Comparison of ENCODE assay signal across 8 cellular contexts in genomic region chr19:51703655-51704515, GRCh38. TPM values are rescaled to one million over a fixed set of nuclear protein-coding genes. Genes with fewer than 3 reads are reported as not detected.
DNase-seq lines count a peak whose midpoint lies in the region; ATAC-seq and TF ChIP-seq lines count a peak whose summit lies in the region.

No MANE protein-coding gene starts in this region.

- H3K36me3 ChIP-seq in SJCRH30 (peaks cover 41% of the 10 kb centered on the region), gastroesophageal sphincter (peaks cover 0 to 55% of the 10 kb centered on the region in 2 donors)

- H3K9me3 ChIP-seq in SJCRH30 (replicated peaks), result no peaks in the 10 kb centered on the region
- no peaks in the 10 kb centered on the region for H3K9me3 ChIP-seq in gastroesophageal sphincter

- intact Hi-C loops in activated naive CD4-positive, alpha-beta T cell treated with anti-CD3 and anti-CD28 coated beads for 36 hours (cut with micrococcal nuclease), result loop anchor here (1.0 to 10.0 kb wide), 5 partner anchors 14 to 1189 kb away; partner anchors contain the start of genes ASPDH and JOSD2

- CTCF ChIA-PET in activated naive CD4-positive, alpha-beta T cell treated with anti-CD3 and anti-CD28 coated beads for 36 hours (lab: Charles Lee), result interaction anchor here (1.9 kb wide), 1 partner anchor 28 kb away, joined by 6 read pairs; no protein-coding TSS in a partner anchor

- H3K27ac Mint-ChIP-seq in activated naive CD4-positive, alpha-beta T cell treated with anti-CD3 and anti-CD28 coated beads for 36 hours, result peak overlapping the region; percentile 92

- H3K27me3 Mint-ChIP-seq in activated naive CD4-positive, alpha-beta T cell treated with anti-CD3 and anti-CD28 coated beads for 36 hours (ENCODE audit: low read depth), result peaks cover 3% of the 10 kb centered on the region

- H3K27me3 ChIP-seq in SJCRH30 (no peaks in the 10 kb centered on the region), gastroesophageal sphincter (no peaks in the 10 kb centered on the region)

- TF ChIP-seq RAD21 in Ishikawa (IDR thresholded peaks at IDR 0.05; ENCODE audit: low read depth), result no peak

- peak overlapping the region; percentile 56 for H3K27ac ChIP-seq in SJCRH30
- H3K27ac ChIP-seq in gastroesophageal sphincter, result peak overlapping the region; percentile 73 to 92 (median 90)

- TF ChIP-seq CTCF in gastroesophageal sphincter (IDR thresholded peaks at IDR 0.05), result peak in 3 of 4 experiments; percentile 37 to 60 (median 53)

- TF ChIP-seq POLR2A in gastroesophageal sphincter (IDR thresholded peaks at IDR 0.05), result peak; percentile 59 to 83

- TF ChIP-seq EP300 in Ishikawa (IDR thresholded peaks at IDR 0.05; ENCODE audit: borderline replicate concordance) (no peak), gastroesophageal sphincter (IDR thresholded peaks at IDR 0.05) (no peak)

- peak; percentile 97 for DNase-seq in DMS 273 (lab: John Stamatoyannopoulos, UW; ENCODE audit: unreplicated experiment)
- DNase-seq in SJCRH30, result peak; percentile 85 to 89
- DNase-seq in activated naive CD4-positive, alpha-beta T cell treated with anti-CD3 and anti-CD28 coated beads for 36 hours, result peak; percentile 97
- DNase-seq in nucleus accumbens (lab: John Stamatoyannopoulos, UW), result peak in 55 of 56 donors; percentile 69 to 97 (median 90)
- DNase-seq in superior temporal gyrus (ENCODE audit: extremely low spot score), result peak; percentile 85

- peaks cover 5% of the 10 kb centered on the region; the same call in 1 of the 2 replicates for H3K4me1 ChIP-seq in SJCRH30
- H3K4me1 ChIP-seq in gastroesophageal sphincter, result peaks cover 0 to 43% (median 8%) of the 10 kb centered on the region in 3 donors

- WGBS in gastroesophageal sphincter (ENCODE audit: low coverage in 1 of 2), 2 donors, result 1 to 4% methylated on average over 5 to 12 of the region's 71 CpGs

- H3K4me1 Mint-ChIP-seq in activated naive CD4-positive, alpha-beta T cell treated with anti-CD3 and anti-CD28 coated beads for 36 hours (ENCODE audit: low read depth), result peaks cover 27% of the 10 kb centered on the region

- peak; percentile 87 for ATAC-seq in GM21515 (IDR thresholded peaks at IDR 0.05; ENCODE audit: unreplicated experiment)
- ATAC-seq in gastroesophageal sphincter, result peak; percentile 95

- H3K4me3 ChIP-seq in SJCRH30 (peak overlapping the region; percentile 59), gastroesophageal sphincter (peak overlapping the region; percentile 38 to 56)

- peaks cover 26% of the 10 kb centered on the region for H3K36me3 Mint-ChIP-seq in activated naive CD4-positive, alpha-beta T cell treated with anti-CD3 and anti-CD28 coated beads for 36 hours (ENCODE audit: low read depth)

- no peaks in the 10 kb centered on the region for H3K9me3 Mint-ChIP-seq in activated naive CD4-positive, alpha-beta T cell treated with anti-CD3 and anti-CD28 coated beads for 36 hours

- peak overlapping the region; percentile 91 for H3K4me3 Mint-ChIP-seq in activated naive CD4-positive, alpha-beta T cell treated with anti-CD3 and anti-CD28 coated beads for 36 hours

TF ChIP-seq in Ishikawa, 13 proteins besides CTCF, POLR2A, EP300 and RAD21:
- no peak for TF ChIP-seq NFIC (IDR thresholded peaks at IDR 0.05)
- no peak for TF ChIP-seq YY1 (IDR thresholded peaks at IDR 0.05; ENCODE audit: low read depth)
- TF ChIP-seq TAF1 (IDR thresholded peaks at IDR 0.05; ENCODE audit: low read depth), result no peak; the same call in 1 of the 2 replicates
- TF ChIP-seq ZBTB7A (IDR thresholded peaks at IDR 0.05; ENCODE audit: low read depth), result 0 out of 2 replicates have a peak, but pooled peaks have one; percentile 40
- no peak for TF ChIP-seq CEBPB (IDR thresholded peaks at IDR 0.05)
- TF ChIP-seq TEAD4 (IDR thresholded peaks at IDR 0.05), result no peak
- no peak for TF ChIP-seq FOXM1 (IDR thresholded peaks at IDR 0.05; ENCODE audit: borderline replicate concordance, low read depth)
- TF ChIP-seq TCF12 (IDR thresholded peaks at IDR 0.05; ENCODE audit: low read depth), result no peak
- TF ChIP-seq EGR1 (IDR thresholded peaks at IDR 0.05), result peak; percentile 86
- no peak for TF ChIP-seq REST (IDR thresholded peaks at IDR 0.05; ENCODE audit: low read depth)
- TF ChIP-seq, protein P1, sequence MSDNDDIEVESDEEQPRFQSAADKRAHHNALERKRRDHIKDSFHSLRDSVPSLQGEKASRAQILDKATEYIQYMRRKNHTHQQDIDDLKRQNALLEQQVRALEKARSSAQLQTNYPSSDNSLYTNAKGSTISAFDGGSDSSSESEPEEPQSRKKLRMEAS (IDR thresholded peaks at IDR 0.05), result peak; percentile 46
- peak; percentile 20; the same call in 1 of the 2 replicates for TF ChIP-seq USF1 (IDR thresholded peaks at IDR 0.05)
- peak; percentile 50; the same call in 1 of the 2 replicates for TF ChIP-seq CREB1 (IDR thresholded peaks at IDR 0.05; ENCODE audit: low read depth)

RNA-seq across cellular contexts. Expression of gene SPACA6, which starts 10.8 kb away (rescaled TPM):
- total RNA-seq in SJCRH30 (2014; rRNA removed; shearing (Covaris generic)), result 3.2 and 10.9 TPM in 2 replicates
- 1 to 10 TPM; 5.8 to 6.6 TPM for total RNA-seq in activated naive CD4-positive, alpha-beta T cell treated with anti-CD3 and anti-CD28 coated beads for 36 hours
- 10 to 100 TPM in 3 of 4 donors, 1 to 10 TPM in 1; 6.3 to 29.7 (median 18.3) TPM for total RNA-seq in gastroesophageal sphincter

RNA-seq across cellular contexts. Expression of gene HAS1, which starts 19.9 kb away (rescaled TPM):
- total RNA-seq in SJCRH30 (2014; rRNA removed; shearing (Covaris generic)), result 0.23 TPM in 1 of 2 replicates, not detected in the other
- total RNA-seq in activated naive CD4-positive, alpha-beta T cell treated with anti-CD3 and anti-CD28 coated beads for 36 hours, result not detected
- 10 to 100 TPM in 1 of 4 donors, 1 to 10 TPM in 1, under 1 TPM in 1, not detected in 1; 0.23 to 15.2 (median 2.2) TPM for total RNA-seq in gastroesophageal sphincter

RNA-seq across cellular contexts. Expression of gene FPR1, which starts 47.8 kb away (rescaled TPM):
- total RNA-seq in SJCRH30 (2014; rRNA removed; shearing (Covaris generic)), result not detected in 2 replicates
- not detected for total RNA-seq in activated naive CD4-positive, alpha-beta T cell treated with anti-CD3 and anti-CD28 coated beads for 36 hours
- 10 to 100 TPM in 2 of 4 donors, 1 to 10 TPM in 1, under 1 TPM in 1; 0.93 to 19.8 (median 9.2) TPM for total RNA-seq in gastroesophageal sphincter

RNA-seq across cellular contexts. Expression of gene FPR2, which starts 57.1 kb away (rescaled TPM):
- total RNA-seq in SJCRH30 (2014; rRNA removed; shearing (Covaris generic)), result not detected in 2 replicates
- not detected for total RNA-seq in activated naive CD4-positive, alpha-beta T cell treated with anti-CD3 and anti-CD28 coated beads for 36 hours
- total RNA-seq in gastroesophageal sphincter, result 1 to 10 TPM in 2 of 4 donors, not detected in 2; 1.8 to 2.2 TPM

RNA-seq across cellular contexts. Expression of gene SIGLEC14, which starts 57.3 kb away (rescaled TPM):
- total RNA-seq in SJCRH30 (2014; rRNA removed; shearing (Covaris generic)), result not detected in 2 replicates
- total RNA-seq in activated naive CD4-positive, alpha-beta T cell treated with anti-CD3 and anti-CD28 coated beads for 36 hours, result not detected
- total RNA-seq in gastroesophageal sphincter, result 1 to 10 TPM in 2 of 4 donors, under 1 TPM in 1, not detected in 1; 0.73 to 8.6 (median 1.4) TPM

Comparison
In these comparisons a context has a peak if more than half of its experiments do, and no peak if none do; other contexts are left out.
1. Peak in every context shown above with its lines: DNase-seq, ATAC-seq, H3K4me3 ChIP-seq and H3K27ac ChIP-seq.